1 cellular context compared by ENCODE assay signal in genomic region chr18:69898241-69898861, GRCh38.
TF ChIP-seq lines count a peak whose summit lies in the region.

No MANE protein-coding gene starts in this region.

TF ChIP-seq in GM12878, 131 proteins besides CTCF, POLR2A, EP300 and RAD21 (continued from another document and continues in another):
- TF ChIP-seq E2F8 (IDR thresholded peaks at IDR 0.05; ENCODE audit: low read depth, partially characterized antibody), result no peak
- no peak for TF ChIP-seq CHD2 (IDR thresholded peaks at IDR 0.05; ENCODE audit: borderline replicate concordance, low read depth, low read length)
- TF ChIP-seq MTA2 (IDR thresholded peaks at IDR 0.05; ENCODE audit: low read depth), result no peak
- no peak for TF ChIP-seq YBX1 (IDR thresholded peaks at IDR 0.05)
- no peak for TF ChIP-seq CEBPB (IDR thresholded peaks at IDR 0.05; ENCODE audit: borderline replicate concordance in 1 of 2, low read depth in 2 of 2, low read length in 2 of 2)
- TF ChIP-seq KLF5 (IDR thresholded peaks at IDR 0.05; ENCODE audit: partially characterized antibody), result no peak
- no peak for TF ChIP-seq STAT1 (conservative IDR thresholded peaks at IDR 0.05)
- no peak for TF ChIP-seq GABPA (IDR thresholded peaks at IDR 0.05; ENCODE audit: low read depth)
- TF ChIP-seq ESRRA (IDR thresholded peaks at IDR 0.05; ENCODE audit: low read length), result peak; percentile 77; the same call in 1 of the 2 replicates
- no peak for TF ChIP-seq SMAD5 (IDR thresholded peaks at IDR 0.05; ENCODE audit: low read depth)
- TF ChIP-seq ATF7 (IDR thresholded peaks at IDR 0.05; ENCODE audit: low read depth), result no peak
- TF ChIP-seq RELA (IDR thresholded peaks at IDR 0.05; ENCODE audit: borderline replicate concordance, partially characterized antibody), result no peak
- TF ChIP-seq CBFB (IDR thresholded peaks at IDR 0.05; ENCODE audit: low read depth), result peak; percentile 65; the same call in 1 of the 2 replicates
- TF ChIP-seq MEF2A (IDR thresholded peaks at IDR 0.05; ENCODE audit: insufficient read depth, low read depth, low read length), result no peak
- no peak for TF ChIP-seq ZBTB33 (IDR thresholded peaks at IDR 0.05)
- TF ChIP-seq RB1 (IDR thresholded peaks at IDR 0.05; ENCODE audit: borderline replicate concordance), result no peak
- TF ChIP-seq YY1 (IDR thresholded peaks at IDR 0.05; ENCODE audit: low read depth, low read length), result no peak
- TF ChIP-seq PBX3 (IDR thresholded peaks at IDR 0.05; ENCODE audit: insufficient replicate concordance, low read depth, low read length), result no peak
- TF ChIP-seq NRF1 (conservative IDR thresholded peaks at IDR 0.05; ENCODE audit: low read depth, low read length), result no peak
- TF ChIP-seq TAF1 (IDR thresholded peaks at IDR 0.05; ENCODE audit: borderline replicate concordance, low read depth, low read length), result no peak
- TF ChIP-seq IKZF2 (IDR thresholded peaks at IDR 0.05), result no peak; a peak in 1 of 4 replicates
- TF ChIP-seq CBX3 (IDR thresholded peaks at IDR 0.05; ENCODE audit: borderline replicate concordance, low read depth), result no peak
- no peak for TF ChIP-seq PAX8 (IDR thresholded peaks at IDR 0.05)
- no peak for TF ChIP-seq PML (IDR thresholded peaks at IDR 0.05; ENCODE audit: low read length)
- TF ChIP-seq ZBED1 (IDR thresholded peaks at IDR 0.05; ENCODE audit: borderline replicate concordance), result no peak
- TF ChIP-seq ZNF274 (IDR thresholded peaks at IDR 0.05; ENCODE audit: insufficient read depth, insufficient read length), result no peak
- TF ChIP-seq E2F4 (IDR thresholded peaks at IDR 0.05; ENCODE audit: low read depth, low read length), result no peak
- no peak for TF ChIP-seq CBX5 (IDR thresholded peaks at IDR 0.05; ENCODE audit: low read depth)
- TF ChIP-seq SIX5 (IDR thresholded peaks at IDR 0.05; ENCODE audit: low read depth, low read length, severe bottlenecking), result no peak
- TF ChIP-seq MYB (IDR thresholded peaks at IDR 0.05; ENCODE audit: borderline replicate concordance, low read depth, low read length), result no peak
- TF ChIP-seq PRDM15 (CRISPR knock-in tag; IDR thresholded peaks at IDR 0.05), result no peak
- TF ChIP-seq ZBTB40 (IDR thresholded peaks at IDR 0.05; ENCODE audit: borderline replicate concordance), result no peak
- 0 out of 2 replicates have a peak, but pooled peaks have one; percentile 12 for TF ChIP-seq ZNF687 (IDR thresholded peaks at IDR 0.05)
- no peak for TF ChIP-seq TBL1XR1 (IDR thresholded peaks at IDR 0.05; ENCODE audit: low read depth, low read length)
- TF ChIP-seq ATF2 (IDR thresholded peaks at IDR 0.05; ENCODE audit: low read length), result no peak
- TF ChIP-seq IKZF1 (conservative IDR thresholded peaks at IDR 0.05), result peak; percentile 2; the same call in 1 of the 2 replicates
- no peak for TF ChIP-seq ZNF217 (IDR thresholded peaks at IDR 0.05)
- TF ChIP-seq BCL11A (IDR thresholded peaks at IDR 0.05; ENCODE audit: low read depth, low read length), result 0 out of 2 replicates have a peak, but pooled peaks have one; percentile 32
- no peak for TF ChIP-seq FOXK2 (IDR thresholded peaks at IDR 0.05)
- TF ChIP-seq RCOR1 (conservative IDR thresholded peaks at IDR 0.05; ENCODE audit: low read depth, low read length), result no peak
- TF ChIP-seq RUNX3 (IDR thresholded peaks at IDR 0.05; ENCODE audit: low read length), result peak; percentile 82
- TF ChIP-seq HDAC2 (IDR thresholded peaks at IDR 0.05), result no peak
